ENCODE assay signal across 30 cellular contexts in the genomic region with DNA sequence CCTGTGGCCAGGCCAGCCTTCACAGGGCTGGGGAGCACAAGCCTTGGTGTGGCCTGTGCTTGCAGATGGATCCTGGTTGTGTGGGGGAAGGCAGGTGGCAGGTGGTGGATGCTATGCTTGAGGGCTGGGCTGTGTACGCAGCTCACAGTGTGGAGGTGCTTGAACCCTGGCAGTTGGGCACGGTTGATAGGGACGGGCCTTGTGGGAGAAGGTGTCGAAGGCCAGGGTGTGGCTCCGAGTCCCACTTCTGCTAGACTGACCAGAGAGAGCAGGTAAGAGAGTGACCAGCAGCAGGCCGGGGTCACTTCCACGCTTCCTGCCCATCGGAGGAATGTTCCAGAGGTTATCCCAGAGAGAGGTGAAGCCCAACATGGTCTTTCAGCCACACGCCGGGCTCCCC.
DNase-seq lines count a peak whose midpoint lies in the region; ATAC-seq and TF ChIP-seq lines count a peak whose summit lies in the region.
"Had no signal": no experiment of that assay in that cellular context is flagged by ENCODE, and none has a peak within 500 bp of the region (broad histone marks: within the 10 kb centered on the region; RNA-seq: fewer than 3 reads in every experiment).

No MANE protein-coding gene starts in this region.

- H3K4me1 ChIP-seq in Peyer's patch (peaks cover 0 to 16% (median 2%) of the 10 kb centered on the region in 4 donors), mucosa of descending colon (ENCODE audit: low read depth) (peaks cover 21% of the 10 kb centered on the region), tibial artery (peaks cover 4 to 55% (median 22%) of the 10 kb centered on the region in 4 donors), thyroid gland (no peaks in the 10 kb centered on the region)

- TF ChIP-seq CTCF in Peyer's patch (IDR thresholded peaks at IDR 0.05) (no peak), mucosa of descending colon (IDR thresholded peaks at IDR 0.05) (no peak), tibial artery (IDR thresholded peaks at IDR 0.05) (no peak), thyroid gland (IDR thresholded peaks at IDR 0.05) (no peak)

- TF ChIP-seq POLR2A in Peyer's patch (IDR thresholded peaks at IDR 0.05): no peak
- no peak for TF ChIP-seq POLR2A in thyroid gland (IDR thresholded peaks at IDR 0.05)

- no peak overlapping the region for H3K27ac Mint-ChIP-seq in stimulated activated effector memory CD8-positive, alpha-beta T cell treated with anti-CD3 and anti-CD28 coated beads, Interleukin-12 subunit alpha, Interleukin-12 subunit beta, amount 100 ng/mL, for 72 hours
- H3K27ac Mint-ChIP-seq: activated CD8-positive, alpha-beta memory T cell treated with anti-CD3 and anti-CD28 coated beads, Interleukin-2, amount 10 ng/mL, durations not matched to agents 7 days and 5 days; endodermal cell; progenitor cell of endocrine pancreas; T-helper 1 cell treated with Interleukin-12 subunit alpha and Interleukin-12 subunit beta and Interleukin-4 antibody, amounts not matched to agents 30 μg/mL and 1 μg/mL, for 36 hours; type B pancreatic cell had no signal

- no peaks in the 10 kb centered on the region for H3K36me3 Mint-ChIP-seq in stimulated activated effector memory CD8-positive, alpha-beta T cell treated with anti-CD3 and anti-CD28 coated beads, Interleukin-12 subunit alpha, Interleukin-12 subunit beta, amount 100 ng/mL, for 72 hours
- H3K36me3 Mint-ChIP-seq: activated CD8-positive, alpha-beta memory T cell treated with anti-CD3 and anti-CD28 coated beads, Interleukin-2, amount 10 ng/mL, durations not matched to agents 7 days and 5 days had no signal

- peak; percentile 13 for ATAC-seq in esophagus mucosa
- ATAC-seq in mucosa of descending colon: peak; percentile 27
- ATAC-seq in GM19324 (IDR thresholded peaks at IDR 0.05; ENCODE audit: low FRiP score, unreplicated experiment): no peak
- ATAC-seq in stimulated activated effector memory CD8-positive, alpha-beta T cell treated with anti-CD3 and anti-CD28 coated beads, Interleukin-12 subunit alpha, Interleukin-12 subunit beta, amount 100 ng/mL, for 72 hours: no peak
- ATAC-seq: activated CD4-positive, CD25-positive, alpha-beta regulatory T cell treated with anti-CD3 and anti-CD28 coated beads, Interleukin-2, amount 50 U/mL, for 24 hours; activated CD8-positive, alpha-beta memory T cell treated with anti-CD3 and anti-CD28 coated beads, Interleukin-2, amount 10 ng/mL, durations not matched to agents 7 days and 5 days; PC-3; SK-N-SH treated with all-trans-retinoic acid at 6 μM for 48 hours had no signal

- H3K27me3 ChIP-seq in Peyer's patch: no peaks in the 10 kb centered on the region
- H3K27me3 ChIP-seq in tibial artery: no peaks in the 10 kb centered on the region
- no peaks in the 10 kb centered on the region for H3K27me3 ChIP-seq in thyroid gland

- H3K4me3 Mint-ChIP-seq in stimulated activated effector memory CD8-positive, alpha-beta T cell treated with anti-CD3 and anti-CD28 coated beads, Interleukin-12 subunit alpha, Interleukin-12 subunit beta, amount 100 ng/mL, for 72 hours: no peak overlapping the region
- H3K4me3 Mint-ChIP-seq: activated CD8-positive, alpha-beta memory T cell treated with anti-CD3 and anti-CD28 coated beads, Interleukin-2, amount 10 ng/mL, durations not matched to agents 7 days and 5 days; central memory CD8-positive, alpha-beta T cell; endodermal cell; T-helper 1 cell treated with Interleukin-12 subunit alpha and Interleukin-12 subunit beta and Interleukin-4 antibody, amounts not matched to agents 30 μg/mL and 1 μg/mL, for 36 hours; type B pancreatic cell had no signal

- H3K27ac ChIP-seq in Peyer's patch (peak overlapping the region in 3 of 4 donors; percentile 12 to 59 (median 24)), tibial artery (peak overlapping the region; percentile 67 to 74), thyroid gland (no peak overlapping the region)

- no peaks in the 10 kb centered on the region for H3K9me3 Mint-ChIP-seq in stimulated activated effector memory CD8-positive, alpha-beta T cell treated with anti-CD3 and anti-CD28 coated beads, Interleukin-12 subunit alpha, Interleukin-12 subunit beta, amount 100 ng/mL, for 72 hours
- H3K9me3 Mint-ChIP-seq: central memory CD8-positive, alpha-beta T cell; T-helper 1 cell treated with Interleukin-12 subunit alpha and Interleukin-12 subunit beta and Interleukin-4 antibody, amounts not matched to agents 30 μg/mL and 1 μg/mL, for 36 hours; type B pancreatic cell had no signal

- WGBS in thyroid gland, 2 donors: 92 to 95% methylated on average over 10 of the region's 10 CpGs

- H3K4me1 Mint-ChIP-seq in stimulated activated effector memory CD8-positive, alpha-beta T cell treated with anti-CD3 and anti-CD28 coated beads, Interleukin-12 subunit alpha, Interleukin-12 subunit beta, amount 100 ng/mL, for 72 hours: no peaks in the 10 kb centered on the region
- H3K4me1 Mint-ChIP-seq: activated CD8-positive, alpha-beta memory T cell treated with anti-CD3 and anti-CD28 coated beads, Interleukin-2, amount 10 ng/mL, durations not matched to agents 7 days and 5 days; central memory CD8-positive, alpha-beta T cell had no signal

- H3K9me3 ChIP-seq in Peyer's patch (no peaks in the 10 kb centered on the region), mucosa of descending colon (no peaks in the 10 kb centered on the region), tibial artery (no peaks in the 10 kb centered on the region), thyroid gland (no peaks in the 10 kb centered on the region)

- intact Hi-C loops in mucosa of descending colon (cut with DNase I, micrococcal nuclease): no loop called here
- intact Hi-C loops in tibial artery (cut with DNase I; ENCODE audit: low total_unique reads): no loop called here
- intact Hi-C loops in thyroid gland (cut with DNase I): no loop called here

- H3K36me3 ChIP-seq in Peyer's patch (no peaks in the 10 kb centered on the region), mucosa of descending colon (ENCODE audit: low read depth) (no peaks in the 10 kb centered on the region), tibial artery (no peaks in the 10 kb centered on the region), thyroid gland (no peaks in the 10 kb centered on the region)

- H3K4me3 ChIP-seq in Peyer's patch: no peak overlapping the region
- no peak overlapping the region for H3K4me3 ChIP-seq in mucosa of descending colon
- no peak overlapping the region for H3K4me3 ChIP-seq in tibial artery
- no peak overlapping the region for H3K4me3 ChIP-seq in thyroid gland (replicated peaks in 1 of 3)

- no peak for DNase-seq in Peyer's patch
- DNase-seq in mucosa of descending colon: peak; percentile 11 to 53 (median 47)
- no peak for DNase-seq in tibial artery
- no peak for DNase-seq in thyroid gland
- no peak for DNase-seq in stimulated activated effector memory CD8-positive, alpha-beta T cell treated with anti-CD3 and anti-CD28 coated beads, Interleukin-12 subunit alpha, Interleukin-12 subunit beta, amount 100 ng/mL, for 72 hours (ENCODE audit: low spot score in 2 of 2)
- no peak for DNase-seq in DMS79 treated with DMSO at 0.1 percent for 48 hours (lab: John Stamatoyannopoulos, UW)
- DNase-seq: activated CD4-positive, alpha-beta T cell treated with anti-CD3 and anti-CD28 coated beads, Interleukin-2, amount 50 U/mL, for 4 hours; activated CD8-positive, alpha-beta memory T cell treated with anti-CD3 and anti-CD28 coated beads, Interleukin-2, amount 10 ng/mL, durations not matched to agents 7 days and 5 days; activated gamma-delta T cell treated with Interleukin-2 at 50 U/mL for 16 hours; activated T-cell treated with anti-CD3 and anti-CD28 coated beads, Interleukin-2, amount 50 U/mL, for 48 hours; COR-L47; dermis blood vessel endothelial cell; DMS53; endodermal cell; hippocampal formation; KBM-7; NCI-H1092; NCI-H1694 treated with DMSO at 0.1 percent for 48 hours; NCI-H510A; NK-92 treated with Interleukin-12 subunit alpha and Interleukin-12 subunit beta, amount 100 ng/mL, for 24 hours; PC-3; stimulated activated CD4-positive, alpha-beta T cell treated with anti-CD3 and anti-CD28 coated beads, Interleukin-4, amount 100 ng/mL, for 1 hour had no signal

Comparison
In these comparisons a context has a peak if more than half of its experiments do, and no peak if none do; other contexts are left out.
1. DNase-seq: peak in mucosa of descending colon (3 of 3); none in Peyer's patch (0 of 3), tibial artery (0 of 2), thyroid gland (0 of 2), stimulated activated effector memory CD8-positive, alpha-beta T cell treated with anti-CD3 and anti-CD28 coated beads, Interleukin-12 subunit alpha, Interleukin-12 subunit beta, amount 100 ng/mL, for 72 hours (0 of 2) and DMS79 treated with DMSO at 0.1 percent for 48 hours (single experiment).
2. H3K27ac ChIP-seq: peak in Peyer's patch (3 of 4) and tibial artery (2 of 2); none in thyroid gland (0 of 3).
3. ATAC-seq: peak in esophagus mucosa (single experiment) and mucosa of descending colon (single experiment); none in GM19324 (single experiment) and stimulated activated effector memory CD8-positive, alpha-beta T cell treated with anti-CD3 and anti-CD28 coated beads, Interleukin-12 subunit alpha, Interleukin-12 subunit beta, amount 100 ng/mL, for 72 hours (single experiment).